Comparison of ENCODE assay signal across 9 cellular contexts in the genomic region with DNA sequence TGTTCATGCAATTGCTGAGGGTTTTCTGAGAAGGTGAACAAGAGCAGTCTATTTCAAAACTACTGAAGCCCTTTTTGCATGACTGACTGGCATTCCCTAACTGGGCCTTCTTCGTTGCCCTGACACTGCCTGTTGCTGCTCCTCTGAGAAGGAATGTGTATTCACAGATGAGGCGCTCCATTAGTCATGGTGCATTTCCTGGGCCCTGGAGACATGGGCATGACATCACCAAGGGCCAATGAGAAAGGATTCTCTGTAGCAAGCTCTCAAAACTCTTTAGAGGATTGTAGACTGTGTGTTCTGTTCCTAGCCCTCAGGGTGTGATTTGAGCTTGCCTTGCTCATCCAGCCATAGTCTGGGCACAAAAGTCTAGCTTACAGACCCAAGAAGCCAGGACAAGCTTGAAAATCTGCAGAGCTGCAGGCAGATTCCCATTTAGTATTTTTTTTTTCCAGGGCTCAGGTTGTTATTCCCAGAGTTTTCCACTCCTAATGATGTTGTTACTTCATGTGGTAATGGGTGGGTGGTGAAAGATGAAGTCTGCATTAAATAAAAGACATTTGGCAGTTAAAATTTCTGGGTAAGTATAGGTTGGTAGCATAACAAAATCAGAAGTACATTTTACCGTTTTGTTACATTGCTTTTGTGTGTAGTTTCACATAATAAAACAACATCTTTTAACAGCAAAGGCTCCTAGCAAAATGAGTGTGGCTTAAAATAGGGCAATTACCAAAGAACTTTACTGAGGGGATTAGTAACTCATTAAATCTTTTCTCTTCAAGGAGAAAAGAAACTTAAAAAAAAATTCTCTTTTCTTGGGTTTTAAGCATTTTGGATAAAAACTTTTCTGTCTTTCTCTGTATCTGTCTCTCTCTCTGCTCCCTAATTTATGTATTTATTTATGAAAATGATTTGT.
DNase-seq lines count a peak whose midpoint lies in the region; ATAC-seq, FAIRE-seq and TF ChIP-seq lines count a peak whose summit lies in the region.
"Had no signal": no experiment of that assay in that cellular context is flagged by ENCODE, and none has a peak within 500 bp of the region (broad histone marks: within the 10 kb centered on the region; RNA-seq: fewer than 3 reads in every experiment).

No MANE protein-coding gene starts in this region.

- POLR2A ChIA-PET in HepG2 (lab: Yijun Ruan, JAX), result interaction anchor here (0.6 kb wide), 2 partner anchors 13 to 28 kb away, joined by 3 read pairs; no protein-coding TSS in a partner anchor

- DNase-seq in NCI-H2171 treated with DMSO at 0.1 percent for 48 hours (lab: John Stamatoyannopoulos, UW), result peak; percentile 64
- no peak for DNase-seq in NCI-H2171 (lab: John Stamatoyannopoulos, UW)
- DNase-seq in NCI-H2196 (lab: John Stamatoyannopoulos, UW; ENCODE audit: unreplicated experiment), result peak; percentile 38
- DNase-seq in colonic mucosa, result peak; percentile 34
- DNase-seq in HepG2 (ENCODE audit: low spot score), result peak; percentile 77
- DNase-seq in ureter (ENCODE audit: low spot score), result peak; percentile 51
- no peak for DNase-seq in SKM-1 (lab: John Stamatoyannopoulos, UW; ENCODE audit: unreplicated experiment)

- H4K20me1 ChIP-seq in HepG2 (ENCODE audit: insufficient read depth, low read length), result no peaks in the 10 kb centered on the region
- H4K20me1 ChIP-seq: BLaER1 had no signal

- no peaks in the 10 kb centered on the region for H3K79me2 ChIP-seq in HepG2 (ENCODE audit: insufficient read depth, low read length)

- WGBS in HepG2 (ENCODE audit: low lambda C conversion rate), result 79% methylated on average over 3 of the region's 3 CpGs

- H3K4me2 ChIP-seq in HepG2 (ENCODE audit: low read depth, low read length), result no peak overlapping the region
- H3K4me2 ChIP-seq: BLaER1 had no signal

- no peaks in the 10 kb centered on the region for H3K9me3 ChIP-seq in colonic mucosa
- no peaks in the 10 kb centered on the region for H3K9me3 ChIP-seq in HepG2 (ENCODE audit: low read length)
- H3K9me3 ChIP-seq: BLaER1 had no signal

- H3K4me1 ChIP-seq in colonic mucosa (peaks cover 3% of the 10 kb centered on the region), HepG2 (ENCODE audit: insufficient read depth, low read length) (peaks cover 23% of the 10 kb centered on the region; the same call in 1 of the 2 replicates)

- no peak overlapping the region for H3K27ac ChIP-seq in colonic mucosa
- H3K27ac ChIP-seq in HepG2 (ENCODE audit: extremely low read length, insufficient read depth, low read length), result no peak overlapping the region
- H3K27ac ChIP-seq: BLaER1 had no signal

- H3K4me3 ChIP-seq in colonic mucosa (no peak overlapping the region), HepG2 (replicated peaks in 1 of 3; ENCODE audit: insufficient read depth in 1 of 3, low read depth in 2 of 3, low read length in 3 of 3) (no peak overlapping the region)
- H3K4me3 ChIP-seq: BLaER1 had no signal

- H3K4me1 Mint-ChIP-seq in stimulated activated memory B cell treated with anti-CD40 and anti-IgM and Interleukin-4, amounts not matched to agents 10 μg/mL and 1 μg/mL and 100 μg/mL, for 72 hours, result no peaks in the 10 kb centered on the region

- H3K27ac Mint-ChIP-seq in stimulated activated memory B cell treated with anti-CD40 and anti-IgM and Interleukin-4, amounts not matched to agents 10 μg/mL and 1 μg/mL and 100 μg/mL, for 72 hours, result no peak overlapping the region

- H3K9ac ChIP-seq in colonic mucosa (ENCODE audit: low read depth in 2 of 2, low read length in 2 of 2) (no peak overlapping the region), HepG2 (ENCODE audit: insufficient read depth, low read depth, low read length) (no peak overlapping the region)
- H3K9ac ChIP-seq: BLaER1 had no signal

- TF ChIP-seq CTCF in colonic mucosa (IDR thresholded peaks at IDR 0.05) (no peak), HepG2 (CRISPR knock-in tag; IDR thresholded peaks at IDR 0.05) (no peak)

- ATAC-seq in HepG2, result peak; percentile 53
- no peak for ATAC-seq in stimulated activated memory B cell treated with anti-CD40 and anti-IgM and Interleukin-4, amounts not matched to agents 10 μg/mL and 1 μg/mL and 100 μg/mL, for 72 hours

- no peak overlapping the region for H3K4me3 Mint-ChIP-seq in stimulated activated memory B cell treated with anti-CD40 and anti-IgM and Interleukin-4, amounts not matched to agents 10 μg/mL and 1 μg/mL and 100 μg/mL, for 72 hours

- CTCF ChIA-PET in HepG2 (lab: Yijun Ruan, JAX; ENCODE audit: low intra/inter-chr PET ratio, low total read pairs), result no interaction called here

- TSS peak; percentile 81 for BruUV-seq in HepG2 (replicated peaks; lab: Mats Ljungman, UMichigan)

- no peaks in the 10 kb centered on the region for H3K9me3 Mint-ChIP-seq in stimulated activated memory B cell treated with anti-CD40 and anti-IgM and Interleukin-4, amounts not matched to agents 10 μg/mL and 1 μg/mL and 100 μg/mL, for 72 hours

- intact Hi-C loops in colonic mucosa (cut with DNase I), result no loop called here
- intact Hi-C loops in HepG2 (cut with micrococcal nuclease; ENCODE audit: unreplicated experiment), result no loop called here

- no peak for TF ChIP-seq POLR2A in HepG2 (IDR thresholded peaks at IDR 0.05; ENCODE audit: insufficient read depth in 1 of 2, low read depth in 2 of 2, low read length in 2 of 2)

- no peak overlapping the region for H2AFZ ChIP-seq in HepG2 (ENCODE audit: low read length)

- no peaks in the 10 kb centered on the region for H3K36me3 Mint-ChIP-seq in stimulated activated memory B cell treated with anti-CD40 and anti-IgM and Interleukin-4, amounts not matched to agents 10 μg/mL and 1 μg/mL and 100 μg/mL, for 72 hours

- TF ChIP-seq EP300 in HepG2 (IDR thresholded peaks at IDR 0.05; ENCODE audit: low read depth in 2 of 2, low read length in 2 of 2) (no peak), HepG2 (CRISPR knock-in tag; IDR thresholded peaks at IDR 0.05; ENCODE audit: borderline replicate concordance) (no peak)

- no peaks in the 10 kb centered on the region for H3K27me3 Mint-ChIP-seq in stimulated activated memory B cell treated with anti-CD40 and anti-IgM and Interleukin-4, amounts not matched to agents 10 μg/mL and 1 μg/mL and 100 μg/mL, for 72 hours

- TF ChIP-seq RAD21 in HepG2 (CRISPR knock-in tag; IDR thresholded peaks at IDR 0.05), result no peak

- H3K27me3 ChIP-seq in colonic mucosa (no peaks in the 10 kb centered on the region), HepG2 (ENCODE audit: control insufficient read depth in 1 of 2, insufficient read depth in 2 of 2, low read length in 2 of 2) (no peaks in the 10 kb centered on the region)
- H3K27me3 ChIP-seq: BLaER1 had no signal

- H3K36me3 ChIP-seq in colonic mucosa (no peaks in the 10 kb centered on the region), HepG2 (replicated peaks in 1 of 2; ENCODE audit: control insufficient read depth in 1 of 2, insufficient read depth in 2 of 2, low read length in 2 of 2) (no peaks in the 10 kb centered on the region)
- H3K36me3 ChIP-seq: BLaER1 had no signal

- in situ Hi-C loops in HepG2 (cut with HindIII; ENCODE audit: extremely low pct_ligation_motif_present, low pct_unique_long_range_greater_than_20kb), result no loop called here

- no peak for FAIRE-seq in HepG2 (lab: Jason Lieb, UNC)

TF ChIP-seq in HepG2, 621 proteins besides CTCF, POLR2A, EP300 and RAD21 (continues in another document):
- TF ChIP-seq ZNF367 (CRISPR knock-in tag; IDR thresholded peaks at IDR 0.05; ENCODE audit: borderline replicate concordance), result no peak
- TF ChIP-seq NCOA5 (CRISPR knock-in tag; IDR thresholded peaks at IDR 0.05), result no peak
- TF ChIP-seq FOSL2 (CRISPR knock-in tag; IDR thresholded peaks at IDR 0.05), result peak; percentile 63
- no peak for TF ChIP-seq ZSCAN12 (CRISPR knock-in tag; IDR thresholded peaks at IDR 0.05)
- TF ChIP-seq AKAP8 (CRISPR knock-in tag; IDR thresholded peaks at IDR 0.05), result no peak
- no peak for TF ChIP-seq ZNF800 (CRISPR knock-in tag; IDR thresholded peaks at IDR 0.05)
- no peak for TF ChIP-seq IKZF4 (CRISPR knock-in tag; IDR thresholded peaks at IDR 0.05; ENCODE audit: borderline replicate concordance, low read depth, not compliant biosample characterization)
- TF ChIP-seq ZNF75D (CRISPR knock-in tag; IDR thresholded peaks at IDR 0.05; ENCODE audit: borderline replicate concordance), result no peak
- no peak for TF ChIP-seq XRCC5 (optimal IDR thresholded peaks at IDR 0.05; ENCODE audit: low read length)
- TF ChIP-seq DRAP1 (CRISPR knock-in tag; IDR thresholded peaks at IDR 0.05), result no peak
- no peak for TF ChIP-seq DNMT3B (CRISPR knock-in tag; conservative IDR thresholded peaks at IDR 0.05)
- TF ChIP-seq ETV6 (CRISPR knock-in tag; conservative IDR thresholded peaks at IDR 0.05), result no peak
- no peak for TF ChIP-seq CHCHD3 (CRISPR knock-in tag; IDR thresholded peaks at IDR 0.05)
- TF ChIP-seq SP1 (IDR thresholded peaks at IDR 0.05), result no peak
- no peak for TF ChIP-seq SP1 (CRISPR knock-in tag; IDR thresholded peaks at IDR 0.05)
- no peak for TF ChIP-seq ZNF451 (CRISPR knock-in tag; IDR thresholded peaks at IDR 0.05)
- TF ChIP-seq ZNF317 (CRISPR knock-in tag; IDR thresholded peaks at IDR 0.05), result no peak

Comparison
In these comparisons a context has a peak if more than half of its experiments do, and no peak if none do; other contexts are left out.
1. DNase-seq: peak in NCI-H2171 treated with DMSO at 0.1 percent for 48 hours (single experiment), NCI-H2196 (single experiment), colonic mucosa (single experiment), HepG2 (single experiment) and ureter (single experiment); none in NCI-H2171 (single experiment) and SKM-1 (single experiment).